8 cellular contexts compared by ENCODE assay signal in the genomic region with DNA sequence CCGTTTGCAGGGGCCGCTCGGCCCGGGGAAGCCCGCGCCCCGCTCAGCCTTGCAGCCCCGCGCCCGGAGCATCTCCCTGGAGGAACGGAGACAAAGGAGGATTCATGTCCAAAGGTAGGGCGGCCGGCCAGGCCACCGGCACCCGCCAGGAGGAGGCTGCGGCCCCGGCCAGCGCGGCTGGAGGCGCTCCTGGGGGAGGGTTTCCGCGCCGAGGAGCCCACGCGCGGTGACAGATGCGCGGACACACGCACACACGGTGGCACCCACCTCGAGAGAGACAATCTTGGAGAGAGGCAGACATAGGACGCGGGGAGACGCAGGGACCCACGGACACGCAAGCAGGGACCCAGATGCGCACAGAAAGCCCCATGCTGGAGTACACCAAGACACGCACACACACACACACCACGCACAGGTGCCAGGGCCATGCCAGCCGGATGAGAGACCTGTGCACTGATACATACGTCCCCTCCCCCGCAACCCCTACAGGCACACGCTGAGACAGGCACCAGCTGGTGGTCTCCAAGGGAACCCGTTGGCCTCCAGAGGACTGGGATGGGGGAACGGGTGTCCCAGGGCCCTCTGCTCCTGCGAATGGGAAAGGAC. TPM values are rescaled to one million over a fixed set of nuclear protein-coding genes. Genes with fewer than 3 reads are reported as not detected.
DNase-seq lines count a peak whose midpoint lies in the region; ATAC-seq and TF ChIP-seq lines count a peak whose summit lies in the region.

No MANE protein-coding gene starts in this region.

- no peaks in the 10 kb centered on the region for H3K9me2 ChIP-seq in neural cell (ENCODE audit: insufficient read depth, low read length)

- H3K27me3 Mint-ChIP-seq in IgD-negative memory B cell, result peaks cover 25% of the 10 kb centered on the region

- peak overlapping the region; percentile 84 for H2AFZ ChIP-seq in neural cell (ENCODE audit: low read depth, low read length)

- H3K4me2 ChIP-seq in neural cell (ENCODE audit: low read length), result peak overlapping the region; percentile 95

- H3K36me3 ChIP-seq in brain microvascular endothelial cell (replicated peaks) (no peaks in the 10 kb centered on the region), neural cell (ENCODE audit: insufficient read depth, low read length) (peaks cover 4% of the 10 kb centered on the region)

- TF ChIP-seq CTCF in brain microvascular endothelial cell (IDR thresholded peaks at IDR 0.05; ENCODE audit: low read depth, low read length, missing control alignments) (no peak), neural cell (IDR thresholded peaks at IDR 0.05; ENCODE audit: poor library complexity, severe bottlenecking) (no peak), GM20000 (IDR thresholded peaks at IDR 0.05; ENCODE audit: extremely low read depth, missing control alignments) (no peak)

- peaks cover 0 to 1% (median 0%) of the 10 kb centered on the region in 3 donors for H3K9me3 Mint-ChIP-seq in IgD-negative memory B cell

- H3K9ac ChIP-seq in neural cell (ENCODE audit: low read length), result peak overlapping the region; percentile 98

- intact Hi-C loops in posterior vena cava (cut with DNase I), result no loop called here

- no peaks in the 10 kb centered on the region for H3K36me3 Mint-ChIP-seq in IgD-negative memory B cell

- H3K27ac ChIP-seq in brain microvascular endothelial cell, result no peak overlapping the region
- H3K27ac ChIP-seq in neural cell (ENCODE audit: low read length), result peak overlapping the region; percentile 86

- DNase-seq in COR-L47 (lab: John Stamatoyannopoulos, UW) (peak; percentile 65), brain microvascular endothelial cell (no peak), GM20000 (ENCODE audit: low spot score) (no peak), posterior vena cava (ENCODE audit: low spot score) (no peak), SIG-M5 treated with dmso at 0.1 percent for 504 hours (lab: John Stamatoyannopoulos, UW; ENCODE audit: unreplicated experiment) (no peak)

- H3K4me3 ChIP-seq in brain microvascular endothelial cell (ENCODE audit: low read depth, low read length) (peak overlapping the region; percentile 5), neural cell (ENCODE audit: low read length) (peak overlapping the region; percentile 99)

- no peak for TF ChIP-seq EP300 in neural cell (conservative IDR thresholded peaks at IDR 0.05; ENCODE audit: poor library complexity, severe bottlenecking)

- H3K4me1 Mint-ChIP-seq in IgD-negative memory B cell, result peaks cover 0 to 8% (median 3%) of the 10 kb centered on the region in 3 donors

- ATAC-seq in HG03571 (IDR thresholded peaks at IDR 0.05; ENCODE audit: unreplicated experiment), result no peak

- TF ChIP-seq RAD21 in neural cell (conservative IDR thresholded peaks at IDR 0.05), result peak; percentile 45

- no peaks in the 10 kb centered on the region for H3F3A ChIP-seq in neural cell (ENCODE audit: insufficient read depth, low read length, poor library complexity, severe bottlenecking)

- peak overlapping the region; percentile 63 to 70 (median 67) for H3K4me3 Mint-ChIP-seq in IgD-negative memory B cell

- H4K20me1 ChIP-seq in neural cell (ENCODE audit: insufficient read depth), result peaks cover 3% of the 10 kb centered on the region

- peaks cover 49% of the 10 kb centered on the region for H3K79me2 ChIP-seq in neural cell (replicated peaks; ENCODE audit: insufficient read depth, low read length)

- H3K27ac Mint-ChIP-seq in IgD-negative memory B cell, result no peak overlapping the region

- H3K9me3 ChIP-seq in neural cell (ENCODE audit: low read length), result no peaks in the 10 kb centered on the region

- in situ Hi-C loops in brain microvascular endothelial cell (cut with HindIII; ENCODE audit: low pct_ligation_motif_present, low sequenced_read_pairs), result no loop called here

- H3K27me3 ChIP-seq in brain microvascular endothelial cell (replicated peaks), result peaks cover 29% of the 10 kb centered on the region
- no peaks in the 10 kb centered on the region for H3K27me3 ChIP-seq in neural cell (ENCODE audit: insufficient read depth, low read depth, low read length)

TF ChIP-seq in neural cell, 6 proteins besides CTCF, POLR2A, EP300 and RAD21:
- TF ChIP-seq MXI1 (conservative IDR thresholded peaks at IDR 0.05; ENCODE audit: poor library complexity, severe bottlenecking), result peak; percentile 84
- TF ChIP-seq TAF1 (IDR thresholded peaks at IDR 0.05; ENCODE audit: low read depth), result peak; percentile 55
- TF ChIP-seq REST (IDR thresholded peaks at IDR 0.05; ENCODE audit: borderline replicate concordance), result peak; percentile 37
- no peak for TF ChIP-seq EZH2 (IDR thresholded peaks at IDR 0.05; ENCODE audit: borderline replicate concordance, insufficient read depth, low read length, poor library complexity, severe bottlenecking)
- peak; percentile 65 for TF ChIP-seq POLR2AphosphoS5 (IDR thresholded peaks at IDR 0.05)
- TF ChIP-seq SMC3 (conservative IDR thresholded peaks at IDR 0.05; ENCODE audit: poor library complexity), result peak; percentile 50

RNA-seq across cellular contexts. Expression of gene SEPTIN3, which starts 7.8 kb away (rescaled TPM):
- polyA plus RNA-seq in IgD-negative memory B cell (0.05 TPM), neural cell (167 and 177 TPM in 2 replicates)
- 274 and 313 TPM in 2 replicates for polyA minus RNA-seq in neural cell
- total RNA-seq in posterior vena cava, result under 1 TPM; 0.14 to 0.23 TPM

RNA-seq across cellular contexts. Expression of gene WBP2NL, which starts 21.5 kb away (rescaled TPM):
- 1.3 TPM for polyA plus RNA-seq in IgD-negative memory B cell
- polyA plus RNA-seq in neural cell, result not detected in 2 replicates
- polyA minus RNA-seq in neural cell, result not detected in 2 replicates
- 1 to 10 TPM; 1.1 to 1.2 TPM for total RNA-seq in posterior vena cava

RNA-seq across cellular contexts. Expression of gene CENPM, which starts 30.1 kb away (rescaled TPM):
- polyA plus RNA-seq in IgD-negative memory B cell, result 28.7 TPM
- 1.7 and 2.1 TPM in 2 replicates for polyA plus RNA-seq in neural cell
- polyA minus RNA-seq in neural cell, result 0.93 and 1.9 TPM in 2 replicates
- not detected for total RNA-seq in posterior vena cava

RNA-seq across cellular contexts. Expression of gene TNFRSF13C, which starts 50.5 kb away (rescaled TPM):
- 80.6 TPM for polyA plus RNA-seq in IgD-negative memory B cell
- polyA plus RNA-seq in neural cell, result 0.12 and 0.34 TPM in 2 replicates
- 0.23 and 0.24 TPM in 2 replicates for polyA minus RNA-seq in neural cell
- under 1 TPM; 0.28 to 0.33 TPM for total RNA-seq in posterior vena cava

Comparison
In these comparisons a context has a peak if more than half of its experiments do, and no peak if none do; other contexts are left out.
1. RNA of gene SEPTIN3, which starts 7.8 kb away (polyA plus RNA-seq): 167 to 177 TPM in neural cell; 0.05 TPM in IgD-negative memory B cell (single experiment); every median in the first group is over 100 times any median in the second.